Comparison of ENCODE assay signal across 18 cellular contexts in genomic region chr10:96442017-96442643, GRCh38.
"Had no signal": no experiment of that assay in that cellular context is flagged by ENCODE, and none has a peak within 500 bp of the region (broad histone marks: within the 10 kb centered on the region; RNA-seq: fewer than 3 reads in every experiment).

No MANE protein-coding gene starts in this region.

- H3K9me3 Mint-ChIP-seq: memory B cell; natural killer cell treated with Interleukin-12 subunit alpha and Interleukin-12 subunit beta and Interleukin-15 and Interleukin-18, amount 100 ng/mL, for 72 hours had no signal

- H3K36me3 ChIP-seq: heart left ventricle, lower lobe of right lung, neutrophil, uterus had no signal

- H3K27ac Mint-ChIP-seq: memory B cell; natural killer cell treated with Interleukin-12 subunit alpha and Interleukin-12 subunit beta and Interleukin-15 and Interleukin-18, amount 100 ng/mL, for 72 hours; type B pancreatic cell had no signal

- H3K4me1 Mint-ChIP-seq: memory B cell had no signal

- H3K27me3 ChIP-seq: heart left ventricle, neutrophil, uterus had no signal

- H3K4me3 ChIP-seq: heart left ventricle, lower lobe of right lung, uterus had no signal

- ATAC-seq: left lobe of liver; lower lobe of right lung; natural killer cell treated with Interleukin-12 subunit alpha and Interleukin-12 subunit beta and Interleukin-15 and Interleukin-18, amount 100 ng/mL, for 72 hours; right cardiac atrium had no signal

- H3K9me3 ChIP-seq: heart left ventricle, lower lobe of right lung, neutrophil, uterus had no signal

- DNase-seq: erythroblast; foreskin melanocyte; hippocampal formation; islet precursor cell; lower lobe of right lung; midbrain; posterior cingulate gyrus; right cardiac atrium; small intestine; stimulated activated CD4-positive, alpha-beta T cell treated with anti-CD3 and anti-CD28 coated beads, Interleukin-12 subunit alpha, Interleukin-12 subunit beta, amount 100 ng/mL, for 4 hours; stimulated activated naive CD4-positive, alpha-beta T cell treated with Interleukin-2 at 50 U/mL for 16 hours; uterus had no signal

- H3K4me3 Mint-ChIP-seq: memory B cell; natural killer cell treated with Interleukin-12 subunit alpha and Interleukin-12 subunit beta and Interleukin-15 and Interleukin-18, amount 100 ng/mL, for 72 hours; type B pancreatic cell had no signal

- H3K4me1 ChIP-seq: uterus had no signal

- H3K27ac ChIP-seq: lower lobe of right lung, uterus had no signal

- H3K36me3 Mint-ChIP-seq: memory B cell; natural killer cell treated with Interleukin-12 subunit alpha and Interleukin-12 subunit beta and Interleukin-15 and Interleukin-18, amount 100 ng/mL, for 72 hours; type B pancreatic cell had no signal
